Comparison of ENCODE assay signal across 24 cellular contexts in genomic region chr2:2777213-2777612, GRCh38.
"Had no signal": no experiment of that assay in that cellular context is flagged by ENCODE, and none has a peak within 500 bp of the region (broad histone marks: within the 10 kb centered on the region; RNA-seq: fewer than 3 reads in every experiment).

No MANE protein-coding gene starts in this region.

- ATAC-seq: heart right ventricle; left cardiac atrium; left lung; naive thymus-derived CD4-positive, alpha-beta T cell; psoas muscle; right cardiac atrium; stimulated activated memory B cell treated with anti-CD40 and anti-IgM and Interleukin-4, amounts not matched to agents 10 μg/mL and 1 μg/mL and 100 μg/mL, for 72 hours; stimulated activated naive CD8-positive, alpha-beta T cell treated with anti-CD3 and anti-CD28 coated beads, Interleukin-15, Interleukin-2, amounts not matched to agents 100 U/mL and 50 U/mL, for 24 hours had no signal

- H3K27me3 ChIP-seq: colonic mucosa, esophagus muscularis mucosa, left lung, neural progenitor cell, sigmoid colon, tibial nerve, upper lobe of left lung, uterus had no signal

- H3K9me3 ChIP-seq: colonic mucosa, esophagus muscularis mucosa, heart right ventricle, psoas muscle, sigmoid colon, thoracic aorta, upper lobe of left lung, uterus had no signal

- H3K36me3 ChIP-seq: colonic mucosa, esophagus muscularis mucosa, heart right ventricle, left lung, neural progenitor cell, sigmoid colon, thoracic aorta, tibial nerve, upper lobe of left lung, uterus had no signal

- H3K4me1 ChIP-seq: colonic mucosa, esophagus muscularis mucosa, heart right ventricle, left lung, parathyroid adenoma, psoas muscle, tibial nerve, upper lobe of left lung, uterus had no signal

- H3K27ac ChIP-seq: colonic mucosa, esophagus muscularis mucosa, heart right ventricle, left lung, neural progenitor cell, parathyroid adenoma, psoas muscle, sigmoid colon, thoracic aorta, tibial nerve, upper lobe of left lung, uterus had no signal

- H3K4me3 ChIP-seq: colonic mucosa, esophagus muscularis mucosa, heart right ventricle, left lung, neural progenitor cell, psoas muscle, sigmoid colon, thoracic aorta, tibial nerve, upper lobe of left lung, uterus had no signal

- DNase-seq: colonic mucosa; effector CD8-positive, alpha-beta T cell; foreskin melanocyte; glutamatergic neuron; heart right ventricle; left cardiac atrium; left lung; mesenchymal stem cell; naive thymus-derived CD4-positive, alpha-beta T cell; psoas muscle; right cardiac atrium; sigmoid colon; stimulated activated CD4-positive, alpha-beta T cell treated with anti-CD3 and anti-CD28 coated beads, Interleukin-2, amount 100 ng/mL, for 24 hours; stimulated activated CD4-positive, alpha-beta T cell treated with anti-CD3 and anti-CD28 coated beads, Interleukin-4, amount 100 ng/mL, for 24 hours; stimulated activated naive CD8-positive, alpha-beta T cell treated with anti-CD3 and anti-CD28 coated beads, Interleukin-15, Interleukin-2, amounts not matched to agents 100 U/mL and 50 U/mL, for 24 hours; substantia nigra; upper lobe of left lung; uterus had no signal
